ENCODE assay signal across 8 cellular contexts in the genomic region with DNA sequence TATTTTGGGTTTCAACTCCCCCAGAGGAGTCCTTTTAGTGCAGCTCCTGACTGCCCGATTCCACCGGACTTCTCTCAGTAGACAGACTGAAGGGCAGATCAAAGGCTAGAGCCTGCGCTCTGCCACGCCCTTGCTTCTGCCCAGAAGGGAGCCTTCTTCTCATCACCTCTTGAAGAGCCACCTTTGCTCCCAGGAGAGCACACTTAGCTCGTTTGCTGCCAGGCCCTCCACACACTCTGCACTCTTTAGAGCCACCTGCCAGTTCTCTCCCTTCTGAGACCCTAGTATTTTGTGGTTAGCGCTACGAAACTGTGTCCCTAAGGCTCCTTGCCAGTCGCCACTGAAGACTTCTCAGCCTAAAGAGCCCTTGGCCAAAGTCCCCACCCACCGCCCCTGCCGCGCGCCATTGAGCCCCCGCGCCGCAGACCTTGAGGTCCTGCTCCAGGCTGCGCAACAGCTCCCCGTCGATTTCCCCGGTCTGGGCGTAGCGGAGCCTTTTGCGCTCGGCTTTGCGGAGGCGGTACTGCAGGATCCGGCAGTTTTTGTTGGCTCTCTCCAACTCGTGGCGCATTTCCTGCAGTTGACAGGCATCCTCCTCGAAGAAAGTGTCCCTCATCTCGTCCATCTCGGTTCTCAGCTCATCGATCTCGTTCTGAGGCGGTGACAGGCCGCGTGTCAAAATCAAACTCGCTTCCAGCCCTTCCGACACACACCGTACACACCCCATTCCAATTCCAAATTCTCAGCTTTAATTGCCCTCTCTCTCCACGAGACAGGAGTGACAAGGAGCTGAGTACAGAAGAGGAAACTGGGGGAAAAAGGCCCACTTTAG.
DNase-seq lines count a peak whose midpoint lies in the region; ATAC-seq lines count a peak whose summit lies in the region.

No MANE protein-coding gene starts in this region.

- H3K4me3 Mint-ChIP-seq in activated naive CD4-positive, alpha-beta T cell treated with anti-CD3 and anti-CD28 coated beads, Interleukin-2, amount 10 ng/mL, durations not matched to agents 7 days and 5 days: peak overlapping the region; percentile 80

- H3K36me3 Mint-ChIP-seq in activated naive CD4-positive, alpha-beta T cell treated with anti-CD3 and anti-CD28 coated beads, Interleukin-2, amount 10 ng/mL, durations not matched to agents 7 days and 5 days: peaks cover 6% of the 10 kb centered on the region

- DNase-seq in AG20443 (ENCODE audit: low spot score) (peak; percentile 70), NCI-H1105 (lab: John Stamatoyannopoulos, UW) (peak; percentile 68), head of caudate nucleus (peak; percentile 31 to 88 (median 70)), pons (ENCODE audit: low spot score) (peak; percentile 62), MV-4-11 (lab: John Stamatoyannopoulos, UW) (no peak), GOT3 (lab: John Stamatoyannopoulos, UW) (no peak)
- DNase-seq in activated naive CD4-positive, alpha-beta T cell treated with anti-CD3 and anti-CD28 coated beads, Interleukin-2, amount 10 ng/mL, durations not matched to agents 7 days and 5 days: peak; percentile 73

- peaks cover 53% of the 10 kb centered on the region for H3K27me3 Mint-ChIP-seq in activated naive CD4-positive, alpha-beta T cell treated with anti-CD3 and anti-CD28 coated beads, Interleukin-2, amount 10 ng/mL, durations not matched to agents 7 days and 5 days

- H3K9me3 Mint-ChIP-seq in activated naive CD4-positive, alpha-beta T cell treated with anti-CD3 and anti-CD28 coated beads, Interleukin-2, amount 10 ng/mL, durations not matched to agents 7 days and 5 days: no peaks in the 10 kb centered on the region

- peaks cover 47% of the 10 kb centered on the region for H3K4me1 Mint-ChIP-seq in activated naive CD4-positive, alpha-beta T cell treated with anti-CD3 and anti-CD28 coated beads, Interleukin-2, amount 10 ng/mL, durations not matched to agents 7 days and 5 days

- CTCF ChIA-PET in activated naive CD4-positive, alpha-beta T cell treated with anti-CD3 and anti-CD28 coated beads, Interleukin-2, amount 10 ng/mL, durations not matched to agents 7 days and 5 days (lab: Charles Lee): interaction anchor here (0.8 to 6.7 kb wide), 11 partner anchors 8 to 211 kb away, joined by 3 to 60 read pairs (median 8); no protein-coding TSS in a partner anchor

- no peak for ATAC-seq in GM21360 (IDR thresholded peaks at IDR 0.05; ENCODE audit: unreplicated experiment)

- intact Hi-C loops in head of caudate nucleus (cut with DNase I): loop anchor here (10.0 kb wide), 1 partner anchor 50 kb away; no protein-coding TSS in a partner anchor

- peak overlapping the region; percentile 81 for H3K27ac Mint-ChIP-seq in activated naive CD4-positive, alpha-beta T cell treated with anti-CD3 and anti-CD28 coated beads, Interleukin-2, amount 10 ng/mL, durations not matched to agents 7 days and 5 days

Comparison
In these comparisons a context has a peak if more than half of its experiments do, and no peak if none do; other contexts are left out.
1. DNase-seq: peak in AG20443 (single experiment), NCI-H1105 (single experiment), activated naive CD4-positive, alpha-beta T cell treated with anti-CD3 and anti-CD28 coated beads, Interleukin-2, amount 10 ng/mL, durations not matched to agents 7 days and 5 days (single experiment), head of caudate nucleus (42 of 42) and pons (single experiment); none in MV-4-11 (single experiment) and GOT3 (single experiment).